ENCODE assay signal across 25 cellular contexts in genomic region chr15:32739522-32739921, GRCh38. TPM values are rescaled to one million over a fixed set of nuclear protein-coding genes. Genes with fewer than 3 reads are reported as not detected.
"Had no signal": no experiment of that assay in that cellular context is flagged by ENCODE, and none has a peak within 500 bp of the region (broad histone marks: within the 10 kb centered on the region; RNA-seq: fewer than 3 reads in every experiment).

No MANE protein-coding gene starts in this region.

- H3K9me3 Mint-ChIP-seq: activated CD4-positive, alpha-beta memory T cell treated with anti-CD3 and anti-CD28 coated beads, Interleukin-2, amount 10 ng/mL, durations not matched to agents 7 days and 5 days; activated CD4-positive, alpha-beta T cell treated with anti-CD3 and anti-CD28 coated beads, Interleukin-2, amount 10 ng/mL, durations not matched to agents 7 days and 5 days; activated naive CD4-positive, alpha-beta T cell treated with anti-CD3 and anti-CD28 coated beads, Interleukin-2, amount 10 ng/mL, durations not matched to agents 7 days and 5 days; activated T-cell treated with anti-CD3 and anti-CD28 coated beads, Interleukin-2, amount 50 U/mL, for 24 hours had no signal

- H3K4me1 Mint-ChIP-seq: activated CD4-positive, alpha-beta memory T cell treated with anti-CD3 and anti-CD28 coated beads, Interleukin-2, amount 10 ng/mL, durations not matched to agents 7 days and 5 days; activated CD4-positive, alpha-beta T cell treated with anti-CD3 and anti-CD28 coated beads, Interleukin-2, amount 10 ng/mL, durations not matched to agents 7 days and 5 days; activated naive CD4-positive, alpha-beta T cell treated with anti-CD3 and anti-CD28 coated beads, Interleukin-2, amount 10 ng/mL, durations not matched to agents 7 days and 5 days; activated naive CD8-positive, alpha-beta T cell treated with anti-CD3 and anti-CD28 coated beads, Interleukin-2, amount 10 ng/mL, durations not matched to agents 7 days and 5 days; brain had no signal

- H3K27ac Mint-ChIP-seq: activated CD4-positive, alpha-beta memory T cell treated with anti-CD3 and anti-CD28 coated beads, Interleukin-2, amount 10 ng/mL, durations not matched to agents 7 days and 5 days; activated CD4-positive, alpha-beta T cell treated with anti-CD3 and anti-CD28 coated beads, Interleukin-2, amount 10 ng/mL, durations not matched to agents 7 days and 5 days; activated naive CD4-positive, alpha-beta T cell treated with anti-CD3 and anti-CD28 coated beads, Interleukin-2, amount 10 ng/mL, durations not matched to agents 7 days and 5 days; activated naive CD4-positive, alpha-beta T cell treated with anti-CD3 and anti-CD28 coated beads, Interleukin-2, amount 50 U/mL, for 72 hours; activated naive CD8-positive, alpha-beta T cell treated with anti-CD3 and anti-CD28 coated beads, Interleukin-2, amount 10 ng/mL, durations not matched to agents 7 days and 5 days; activated T-cell treated with anti-CD3 and anti-CD28 coated beads, Interleukin-2, amount 50 U/mL, for 24 hours; activated T-cell treated with anti-CD3 and anti-CD28 coated beads, Interleukin-2, amount 50 U/mL, for 72 hours; brain; endodermal cell had no signal

- H3K36me3 Mint-ChIP-seq: activated naive CD4-positive, alpha-beta T cell treated with anti-CD3 and anti-CD28 coated beads, Interleukin-2, amount 10 ng/mL, durations not matched to agents 7 days and 5 days; activated naive CD8-positive, alpha-beta T cell treated with anti-CD3 and anti-CD28 coated beads, Interleukin-2, amount 10 ng/mL, durations not matched to agents 7 days and 5 days; brain had no signal

- ATAC-seq: activated naive CD4-positive, alpha-beta T cell treated with anti-CD3 and anti-CD28 coated beads, Interleukin-2, amount 50 U/mL, for 72 hours; activated T-cell treated with anti-CD3 and anti-CD28 coated beads, Interleukin-2, amount 50 U/mL, for 72 hours; esophagus mucosa; gastroesophageal sphincter; heart right ventricle had no signal

- H3K4me3 Mint-ChIP-seq: activated CD4-positive, alpha-beta memory T cell treated with anti-CD3 and anti-CD28 coated beads, Interleukin-2, amount 10 ng/mL, durations not matched to agents 7 days and 5 days; activated CD4-positive, alpha-beta T cell treated with anti-CD3 and anti-CD28 coated beads, Interleukin-2, amount 10 ng/mL, durations not matched to agents 7 days and 5 days; activated naive CD4-positive, alpha-beta T cell treated with anti-CD3 and anti-CD28 coated beads, Interleukin-2, amount 10 ng/mL, durations not matched to agents 7 days and 5 days; activated naive CD8-positive, alpha-beta T cell treated with anti-CD3 and anti-CD28 coated beads, Interleukin-2, amount 10 ng/mL, durations not matched to agents 7 days and 5 days; activated T-cell treated with anti-CD3 and anti-CD28 coated beads, Interleukin-2, amount 50 U/mL, for 24 hours; activated T-cell treated with anti-CD3 and anti-CD28 coated beads, Interleukin-2, amount 50 U/mL, for 72 hours; brain; endodermal cell had no signal

- DNase-seq: activated CD4-positive, alpha-beta memory T cell treated with anti-CD3 and anti-CD28 coated beads, Interleukin-2, amount 10 ng/mL, durations not matched to agents 7 days and 5 days; activated CD4-positive, alpha-beta T cell treated with anti-CD3 and anti-CD28 coated beads for 1 hour; activated CD4-positive, alpha-beta T cell treated with anti-CD3 and anti-CD28 coated beads for 4 hours; activated CD4-positive, alpha-beta T cell treated with anti-CD3 and anti-CD28 coated beads, Interleukin-2, amount 10 ng/mL, durations not matched to agents 7 days and 5 days; activated CD4-positive, alpha-beta T cell treated with anti-CD3 and anti-CD28 coated beads, Interleukin-2, amount 50 U/mL, for 4 hours; activated CD8-positive, alpha-beta memory T cell treated with anti-CD3 and anti-CD28 coated beads, Interleukin-2, amount 50 U/mL, for 48 hours; activated gamma-delta T cell; activated naive CD4-positive, alpha-beta T cell; activated naive CD4-positive, alpha-beta T cell treated with anti-CD3 and anti-CD28 coated beads, Interleukin-2, amount 10 ng/mL, durations not matched to agents 7 days and 5 days; activated naive CD8-positive, alpha-beta T cell treated with anti-CD3 and anti-CD28 coated beads, Interleukin-2, amount 10 ng/mL, durations not matched to agents 7 days and 5 days; activated T-cell treated with anti-CD3 and anti-CD28 coated beads for 4 hours; activated T-cell treated with anti-CD3 and anti-CD28 coated beads, Interleukin-2, amount 50 U/mL, for 24 hours; activated T-cell treated with anti-CD3 and anti-CD28 coated beads, Interleukin-2, amount 50 U/mL, for 72 hours; central memory CD4-positive, alpha-beta T cell; cerebellar nuclear complex; colonic mucosa; effector CD8-positive, alpha-beta T cell; endodermal cell; foreskin melanocyte; heart right ventricle had no signal

RNA-seq across cellular contexts. Expression of gene GREM1, which starts 21.7 kb away (rescaled TPM):
- total RNA-seq: activated CD4-positive, alpha-beta memory T cell treated with anti-CD3 and anti-CD28 coated beads, Interleukin-2, amount 10 ng/mL, durations not matched to agents 7 days and 5 days; activated CD4-positive, alpha-beta T cell treated with anti-CD3 and anti-CD28 coated beads, Interleukin-2, amount 10 ng/mL, durations not matched to agents 7 days and 5 days; activated naive CD4-positive, alpha-beta T cell treated with anti-CD3 and anti-CD28 coated beads, Interleukin-2, amount 50 U/mL, for 72 hours; activated naive CD8-positive, alpha-beta T cell treated with anti-CD3 and anti-CD28 coated beads, Interleukin-2, amount 10 ng/mL, durations not matched to agents 7 days and 5 days; ascending aorta had no signal
